In the genomic region with DNA sequence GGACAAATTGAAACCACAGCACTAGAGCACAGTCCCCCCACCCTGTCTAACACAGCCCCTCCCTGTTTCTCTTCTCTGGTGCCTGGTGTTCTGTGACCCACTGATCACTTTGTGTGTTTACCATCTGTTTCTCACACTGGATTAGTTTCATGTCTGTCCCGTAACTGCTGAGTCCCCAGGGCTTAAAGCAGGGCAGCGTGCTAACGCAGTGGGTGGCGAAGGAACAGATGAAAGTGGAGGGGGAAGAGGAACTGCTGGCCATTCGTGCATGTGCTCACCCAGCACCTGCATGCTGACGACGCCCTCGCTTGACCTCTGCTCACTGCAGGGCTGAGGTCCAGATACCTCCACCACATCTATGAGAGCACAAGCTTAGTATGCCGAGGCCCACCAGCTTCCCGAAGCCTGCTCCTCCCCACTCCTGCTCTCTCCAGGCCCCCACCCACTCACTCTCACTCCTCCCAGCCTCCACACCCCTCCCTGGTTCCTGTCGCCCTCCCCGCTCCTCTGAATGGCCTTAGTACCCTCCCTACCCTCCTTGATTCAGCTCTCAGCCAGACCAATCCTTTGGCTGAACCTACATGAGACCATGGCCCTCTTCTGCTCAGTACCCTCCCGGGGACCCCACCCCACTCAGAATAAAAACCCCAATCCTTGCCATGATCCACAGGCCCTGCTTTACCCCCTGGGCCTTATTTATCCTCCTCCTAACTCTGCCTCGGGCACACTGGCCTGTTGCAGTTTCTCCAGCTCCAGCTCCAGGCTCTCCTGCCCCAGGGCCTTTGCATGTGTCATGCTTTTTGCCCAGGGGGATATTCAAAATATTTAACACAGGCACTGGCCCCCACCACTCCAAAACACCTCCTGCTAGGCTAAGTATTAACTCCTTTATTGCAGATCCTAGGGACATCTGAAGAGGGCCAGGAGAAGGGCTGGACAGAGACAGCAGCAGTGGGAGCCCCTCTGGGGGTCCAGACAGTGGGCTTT, we compare ENCODE assay signal across 12 cellular contexts. TPM values are rescaled to one million over a fixed set of nuclear protein-coding genes. Genes with fewer than 3 reads are reported as not detected.
DNase-seq lines count a peak whose midpoint lies in the region; ATAC-seq, FAIRE-seq and TF ChIP-seq lines count a peak whose summit lies in the region.
"Had no signal": no experiment of that assay in that cellular context is flagged by ENCODE, and none has a peak within 500 bp of the region (broad histone marks: within the 10 kb centered on the region; RNA-seq: fewer than 3 reads in every experiment).

No MANE protein-coding gene starts in this region.

- FAIRE-seq in H54 (lab: Jason Lieb, UNC) = no peak

- ATAC-seq in SK-N-SH treated with all-trans-retinoic acid at 6 μM for 48 hours (no peak), HG02678 (IDR thresholded peaks at IDR 0.05; ENCODE audit: unreplicated experiment) (peak; percentile 61)
- ATAC-seq in stimulated activated memory B cell treated with anti-CD40 and anti-IgM and Interleukin-4, amounts not matched to agents 10 μg/mL and 1 μg/mL and 100 μg/mL, for 72 hours = peak; percentile 81
- ATAC-seq: WTC11 had no signal

- no peaks in the 10 kb centered on the region for H3K27me3 Mint-ChIP-seq in stimulated activated memory B cell treated with anti-CD40 and anti-IgM and Interleukin-4, amounts not matched to agents 10 μg/mL and 1 μg/mL and 100 μg/mL, for 72 hours
- H3K27me3 Mint-ChIP-seq in CD14-positive monocyte (ENCODE audit: low read depth in 3 of 3) = peaks cover 2 to 11% (median 6%) of the 10 kb centered on the region in 3 donors

- peaks cover 0 to 16% of the 10 kb centered on the region in 2 experiments; a peak in 1 of 4 replicates for H3K4me1 ChIP-seq in SK-N-SH (ENCODE audit: control insufficient read depth in 1 of 2, insufficient read depth in 2 of 2, low read depth in 1 of 2, low read length in 1 of 2)
- H3K4me1 ChIP-seq: adrenal gland had no signal

- H4K20me1 ChIP-seq in SK-N-SH (ENCODE audit: insufficient read depth) = no peaks in the 10 kb centered on the region

- peaks cover 74% of the 10 kb centered on the region for H3K4me1 Mint-ChIP-seq in stimulated activated memory B cell treated with anti-CD40 and anti-IgM and Interleukin-4, amounts not matched to agents 10 μg/mL and 1 μg/mL and 100 μg/mL, for 72 hours
- peaks cover 32% of the 10 kb centered on the region for H3K4me1 Mint-ChIP-seq in CD14-positive monocyte

- DNase-seq in SK-N-SH (no peak), NCI-H82 treated with DMSO at 0.1 percent for 48 hours (lab: John Stamatoyannopoulos, UW; ENCODE audit: unreplicated experiment) (peak; percentile 78), H54 (ENCODE audit: insufficient read length, low spot score) (no peak), medulla oblongata (ENCODE audit: extremely low spot score) (no peak), CD14-positive monocyte (ENCODE audit: low spot score) (no peak)
- DNase-seq: adrenal gland, upper lobe of left lung had no signal

- intact Hi-C loops in CD14-positive monocyte (cut with micrococcal nuclease) = no loop called here

- H3K9me3 ChIP-seq in SK-N-SH = no peaks in the 10 kb centered on the region
- H3K9me3 ChIP-seq: adrenal gland, upper lobe of left lung had no signal

- CTCF ChIA-PET in SK-N-SH (lab: Yijun Ruan, JAX) = no interaction called here

- no peak overlapping the region for H3K4me2 ChIP-seq in SK-N-SH

- no peak for TF ChIP-seq CTCF in SK-N-SH (IDR thresholded peaks at IDR 0.05)
- no peak for TF ChIP-seq CTCF in CD14-positive monocyte (IDR thresholded peaks at IDR 0.05)

- TF ChIP-seq POLR2A in H54 (IDR thresholded peaks at IDR 0.05; ENCODE audit: low read depth, low read length) = no peak

- H3K36me3 Mint-ChIP-seq in stimulated activated memory B cell treated with anti-CD40 and anti-IgM and Interleukin-4, amounts not matched to agents 10 μg/mL and 1 μg/mL and 100 μg/mL, for 72 hours = no peaks in the 10 kb centered on the region
- no peaks in the 10 kb centered on the region for H3K36me3 Mint-ChIP-seq in CD14-positive monocyte
- H3K36me3 Mint-ChIP-seq: mesothelial cell of epicardium, WTC11 had no signal

- H2AFZ ChIP-seq in SK-N-SH (ENCODE audit: low read depth) = no peak overlapping the region

- TF ChIP-seq RAD21 in SK-N-SH (IDR thresholded peaks at IDR 0.05; ENCODE audit: low read length) = 0 out of 2 replicates have a peak, but pooled peaks have one; percentile 9

- H3K9me3 Mint-ChIP-seq in stimulated activated memory B cell treated with anti-CD40 and anti-IgM and Interleukin-4, amounts not matched to agents 10 μg/mL and 1 μg/mL and 100 μg/mL, for 72 hours = no peaks in the 10 kb centered on the region
- H3K9me3 Mint-ChIP-seq in CD14-positive monocyte = peaks cover 0 to 1% (median 0%) of the 10 kb centered on the region in 7 donors
- H3K9me3 Mint-ChIP-seq: mesothelial cell of epicardium, WTC11 had no signal

- peak overlapping the region; percentile 7 for H3K4me3 Mint-ChIP-seq in stimulated activated memory B cell treated with anti-CD40 and anti-IgM and Interleukin-4, amounts not matched to agents 10 μg/mL and 1 μg/mL and 100 μg/mL, for 72 hours
- H3K4me3 Mint-ChIP-seq in CD14-positive monocyte = no peak overlapping the region
- H3K4me3 Mint-ChIP-seq: mesothelial cell of epicardium, WTC11 had no signal

- TF ChIP-seq EP300 in SK-N-SH (IDR thresholded peaks at IDR 0.05; ENCODE audit: borderline replicate concordance in 1 of 2, low read depth in 1 of 2, low read length in 1 of 2) = no peak

- no peak overlapping the region for H3K9ac ChIP-seq in SK-N-SH

- no peak overlapping the region for H3K4me3 ChIP-seq in SK-N-SH (ENCODE audit: low read depth in 2 of 2, low read length in 1 of 2)
- H3K4me3 ChIP-seq: adrenal gland, upper lobe of left lung had no signal

- no peaks in the 10 kb centered on the region for H3K27me3 ChIP-seq in SK-N-SH (ENCODE audit: insufficient read depth)
- H3K27me3 ChIP-seq: adrenal gland, upper lobe of left lung had no signal

- H3K9me2 ChIP-seq in SK-N-SH = no peaks in the 10 kb centered on the region

- H3K36me3 ChIP-seq in SK-N-SH (replicated peaks in 1 of 2; ENCODE audit: control insufficient read depth in 1 of 2, insufficient read depth in 2 of 2, low read length in 1 of 2) = no peaks in the 10 kb centered on the region
- H3K36me3 ChIP-seq: adrenal gland, upper lobe of left lung had no signal

- H3K79me2 ChIP-seq in SK-N-SH (ENCODE audit: insufficient read depth) = no peaks in the 10 kb centered on the region

- peak overlapping the region; percentile 76 for H3K27ac Mint-ChIP-seq in stimulated activated memory B cell treated with anti-CD40 and anti-IgM and Interleukin-4, amounts not matched to agents 10 μg/mL and 1 μg/mL and 100 μg/mL, for 72 hours
- peak overlapping the region in 1 of 7 donors; percentile 68 for H3K27ac Mint-ChIP-seq in CD14-positive monocyte
- H3K27ac Mint-ChIP-seq: mesothelial cell of epicardium, WTC11 had no signal

- H3F3A ChIP-seq in SK-N-SH (replicated peaks; ENCODE audit: insufficient read depth) = no peaks in the 10 kb centered on the region

- 77% methylated on average over 14 of the region's 14 CpGs for WGBS in SK-N-SH (ENCODE audit: low lambda C conversion rate)

- POLR2A ChIA-PET in SK-N-SH (lab: Yijun Ruan, JAX) = interaction anchor here (1.3 kb wide), 1 partner anchor 70 kb away, joined by 3 read pairs; no protein-coding TSS in a partner anchor

- H3K27ac ChIP-seq in SK-N-SH (ENCODE audit: low read depth in 2 of 2, low read length in 1 of 2) = no peak overlapping the region
- H3K27ac ChIP-seq: adrenal gland, upper lobe of left lung had no signal

TF ChIP-seq in SK-N-SH, 30 proteins besides CTCF, POLR2A, EP300 and RAD21 (continues in another document):
- TF ChIP-seq, protein P1, sequence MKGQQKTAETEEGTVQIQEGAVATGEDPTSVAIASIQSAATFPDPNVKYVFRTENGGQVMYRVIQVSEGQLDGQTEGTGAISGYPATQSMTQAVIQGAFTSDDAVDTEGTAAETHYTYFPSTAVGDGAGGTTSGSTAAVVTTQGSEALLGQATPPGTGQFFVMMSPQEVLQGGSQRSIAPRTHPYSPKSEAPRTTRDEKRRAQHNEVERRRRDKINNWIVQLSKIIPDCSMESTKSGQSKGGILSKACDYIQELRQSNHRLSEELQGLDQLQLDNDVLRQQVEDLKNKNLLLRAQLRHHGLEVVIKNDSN (IDR thresholded peaks at IDR 0.05; ENCODE audit: borderline replicate concordance, low read depth) = no peak
- TF ChIP-seq GABPA (IDR thresholded peaks at IDR 0.05; ENCODE audit: low read depth) (no peak), RXRA (IDR thresholded peaks at IDR 0.05; ENCODE audit: borderline replicate concordance, low read depth) (no peak), TAF1 (IDR thresholded peaks at IDR 0.05; ENCODE audit: borderline replicate concordance, low read depth, low read length) (no peak), TCF12 (IDR thresholded peaks at IDR 0.05) (no peak), FOXJ3 (CRISPR knock-in tag; IDR thresholded peaks at IDR 0.05) (no peak), CHD2 (IDR thresholded peaks at IDR 0.05; ENCODE audit: low read length, partially characterized antibody) (no peak), FOXM1 (IDR thresholded peaks at IDR 0.05; ENCODE audit: low read depth) (no peak)

TF ChIP-seq in SK-N-SH treated with all-trans-retinoic acid at 6 μM for 48 hours, 23 proteins besides CTCF, POLR2A, EP300 and RAD21 (continues in another document):
- TF ChIP-seq, protein P2, sequence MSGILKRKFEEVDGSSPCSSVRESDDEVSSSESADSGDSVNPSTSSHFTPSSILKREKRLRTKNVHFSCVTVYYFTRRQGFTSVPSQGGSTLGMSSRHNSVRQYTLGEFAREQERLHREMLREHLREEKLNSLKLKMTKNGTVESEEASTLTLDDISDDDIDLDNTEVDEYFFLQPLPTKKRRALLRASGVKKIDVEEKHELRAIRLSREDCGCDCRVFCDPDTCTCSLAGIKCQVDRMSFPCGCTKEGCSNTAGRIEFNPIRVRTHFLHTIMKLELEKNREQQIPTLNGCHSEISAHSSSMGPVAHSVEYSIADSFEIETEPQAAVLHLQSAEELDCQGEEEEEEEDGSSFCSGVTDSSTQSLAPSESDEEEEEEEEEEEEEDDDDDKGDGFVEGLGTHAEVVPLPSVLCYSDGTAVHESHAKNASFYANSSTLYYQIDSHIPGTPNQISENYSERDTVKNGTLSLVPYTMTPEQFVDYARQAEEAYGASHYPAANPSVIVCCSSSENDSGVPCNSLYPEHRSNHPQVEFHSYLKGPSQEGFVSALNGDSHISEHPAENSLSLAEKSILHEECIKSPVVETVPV (CRISPR knock-in tag; IDR thresholded peaks at IDR 0.05) = no peak
- TF ChIP-seq ESRRG (CRISPR knock-in tag; IDR thresholded peaks at IDR 0.05) (no peak), ZC3H10 (CRISPR knock-in tag; IDR thresholded peaks at IDR 0.05) (no peak), TOX (CRISPR knock-in tag; IDR thresholded peaks at IDR 0.05; ENCODE audit: borderline replicate concordance) (no peak)

RNA-seq across cellular contexts. Expression of a gene that starts 15.1 kb away (rescaled TPM):
- polyA plus RNA-seq in SK-N-SH (2012; rRNA removed) (4.4 and 6.2 TPM in 2 replicates), CD14-positive monocyte (10 to 100 TPM; 17.7 to 30.3 TPM)
- 4.2 and 5.9 TPM in 2 replicates for polyA plus RNA-seq in SK-N-SH (2012; cell fraction: cytosol; rRNA removed)
- 23.8 and 26.1 TPM in 2 replicates for polyA plus RNA-seq in SK-N-SH (2012; cell fraction: nucleus; rRNA removed)
